Comparison of ENCODE assay signal across 14 cellular contexts in the genomic region with DNA sequence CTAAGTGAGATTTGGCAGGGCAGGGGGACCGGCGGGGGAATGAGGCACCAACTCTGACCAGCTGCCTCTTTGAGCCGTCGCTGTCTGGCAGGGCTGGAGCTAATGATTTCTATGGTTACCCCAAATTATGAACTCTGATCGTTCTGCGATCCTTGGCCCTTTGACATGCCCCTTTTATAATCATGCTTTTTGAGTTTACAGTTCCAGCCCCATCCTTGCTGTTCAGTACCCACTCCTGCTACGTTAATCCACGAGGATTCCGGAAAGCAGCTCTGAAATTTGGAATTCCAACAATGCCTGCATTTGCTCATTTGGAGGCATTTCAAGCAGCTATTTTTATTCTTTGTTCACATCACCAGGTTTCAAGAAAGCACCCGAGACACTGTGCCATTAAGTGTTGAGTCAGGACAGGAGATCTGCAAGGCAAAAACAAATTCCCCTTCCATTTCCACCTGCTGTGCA. TPM values are rescaled to one million over a fixed set of nuclear protein-coding genes. Genes with fewer than 3 reads are reported as not detected.
A peak's percentile ranks its signal among the peaks of the same experiment; 100 is the strongest.
DNase-seq lines count a peak whose midpoint lies in the region; ATAC-seq and TF ChIP-seq lines count a peak whose summit lies in the region.
"Had no signal": no experiment of that assay in that cellular context is flagged by ENCODE, and none has a peak within 500 bp of the region (broad histone marks: within the 10 kb centered on the region; RNA-seq: fewer than 3 reads in every experiment).

No MANE protein-coding gene starts in this region.

- no peak for ATAC-seq in HG03439 (IDR thresholded peaks at IDR 0.05; ENCODE audit: unreplicated experiment)

- H3K4me3 ChIP-seq in fibroblast of the aortic adventitia (ENCODE audit: low read depth, low read length), result no peak overlapping the region
- no peak overlapping the region for H3K4me3 ChIP-seq in sigmoid colon
- H3K4me3 ChIP-seq: BLaER1 treated with 17β-estradiol and CSF1 and Interleukin-3, amounts not matched to agents 10 nM and 100 nM; esophagus squamous epithelium; ovary; tibial nerve had no signal

- no peaks in the 10 kb centered on the region for H3K27me3 ChIP-seq in sigmoid colon
- H3K27me3 ChIP-seq: ovary, tibial nerve had no signal

- TF ChIP-seq CTCF in GM10248 (IDR thresholded peaks at IDR 0.05; ENCODE audit: control extremely low read depth, extremely low read depth, low read depth, missing control alignments) (no peak), fibroblast of the aortic adventitia (IDR thresholded peaks at IDR 0.05; ENCODE audit: insufficient read depth, low read length) (no peak), sigmoid colon (IDR thresholded peaks at IDR 0.05) (no peak)

- peak; percentile 2 for DNase-seq in GM10248 (ENCODE audit: extremely low spot score)
- DNase-seq in amniotic stem cell (lab: John Stamatoyannopoulos, UW), result peak; percentile 17
- DNase-seq in fibroblast of the aortic adventitia (ENCODE audit: low read depth), result peak; percentile 87
- peak; percentile 51 for DNase-seq in sigmoid colon
- DNase-seq in T1000 (lab: John Stamatoyannopoulos, UW), result no peak
- DNase-seq in AG08396 (ENCODE audit: low spot score), result no peak
- no peak for DNase-seq in KG1 (lab: John Stamatoyannopoulos, UW)
- DNase-seq: esophagus squamous epithelium, hippocampal formation, WERI-Rb-1 had no signal

- no peaks in the 10 kb centered on the region for H3K9me3 ChIP-seq in sigmoid colon
- H3K9me3 ChIP-seq: BLaER1 treated with 17β-estradiol and CSF1 and Interleukin-3, amounts not matched to agents 10 nM and 100 nM; esophagus squamous epithelium; ovary; tibial nerve had no signal

- H3K27ac ChIP-seq in sigmoid colon, result peak overlapping the region; percentile 61 to 82 (median 66)
- H3K27ac ChIP-seq: BLaER1 treated with 17β-estradiol and CSF1 and Interleukin-3, amounts not matched to agents 10 nM and 100 nM; tibial nerve; WERI-Rb-1 had no signal

- CTCF ChIA-PET in GM10248 (lab: Yijun Ruan, JAX), result interaction anchor here (1.0 to 6.0 kb wide), 14 partner anchors 9 to 502 kb away, joined by 3 to 23 read pairs (median 5); a partner anchor contains a TSS

- POLR2A ChIA-PET in GM10248 (lab: Yijun Ruan, JAX), result no interaction called here

- TF ChIP-seq EP300 in sigmoid colon (IDR thresholded peaks at IDR 0.05), result no peak

- peaks cover 0 to 48% (median 40%) of the 10 kb centered on the region in 4 donors for H3K4me1 ChIP-seq in sigmoid colon

- no peak for TF ChIP-seq POLR2A in sigmoid colon (IDR thresholded peaks at IDR 0.05)

- intact Hi-C loops in sigmoid colon (cut with DNase I), result no loop called here

- no peaks in the 10 kb centered on the region for H3K36me3 ChIP-seq in sigmoid colon
- H3K36me3 ChIP-seq: BLaER1 treated with 17β-estradiol and CSF1 and Interleukin-3, amounts not matched to agents 10 nM and 100 nM; esophagus squamous epithelium; ovary; tibial nerve; WERI-Rb-1 had no signal

- WGBS in sigmoid colon, 2 donors, result 76 to 79% methylated on average over 10 of the region's 10 CpGs

RNA-seq across cellular contexts. Expression of a gene that starts 54.7 kb away (rescaled TPM):
- total RNA-seq in fibroblast of the aortic adventitia (ENCODE audit: low replicate concordance) (18.9 and 32.1 TPM in 2 replicates), sigmoid colon (100 to 1,000 TPM; 134 to 195 (median 169) TPM)
- polyA plus RNA-seq in sigmoid colon, result 10 to 100 TPM in 1 of 3 donors, 1 to 10 TPM in 2; 5.4 to 62.2 (median 6.9) TPM

Comparison
In these comparisons a context has a peak if more than half of its experiments do, and no peak if none do; other contexts are left out.
1. DNase-seq: peak in GM10248 (single experiment), amniotic stem cell (single experiment), fibroblast of the aortic adventitia (single experiment) and sigmoid colon (single experiment); none in T1000 (single experiment), AG08396 (single experiment) and KG1 (single experiment).